28 cellular contexts compared by ENCODE assay signal in genomic region chr4:183909187-183909586, GRCh38. TPM values are rescaled to one million over a fixed set of nuclear protein-coding genes. Genes with fewer than 3 reads are reported as not detected.
"Had no signal": no experiment of that assay in that cellular context is flagged by ENCODE, and none has a peak within 500 bp of the region (broad histone marks: within the 10 kb centered on the region; RNA-seq: fewer than 3 reads in every experiment).

No MANE protein-coding gene starts in this region.

- H3K9ac ChIP-seq: KMS-11 had no signal

- H3K4me3 ChIP-seq: ascending aorta, body of pancreas, SK-N-MC had no signal

- FAIRE-seq: TTC549 had no signal

- H3K36me3 ChIP-seq: ascending aorta had no signal

- H3K36me3 Mint-ChIP-seq: activated CD4-positive, alpha-beta memory T cell treated with anti-CD3 and anti-CD28 coated beads for 36 hours; T-cell had no signal

- H3K4me2 ChIP-seq: KMS-11 had no signal

- H3K9me3 ChIP-seq: ascending aorta, body of pancreas had no signal

- H3K27me3 ChIP-seq: ascending aorta, body of pancreas had no signal

- H3K4me1 ChIP-seq: ascending aorta had no signal

- H3K4me3 Mint-ChIP-seq: activated CD4-positive, alpha-beta memory T cell treated with anti-CD3 and anti-CD28 coated beads for 36 hours; activated CD4-positive, alpha-beta T cell treated with anti-CD3 and anti-CD28 coated beads, Interleukin-2, amount 10 ng/mL, durations not matched to agents 7 days and 5 days; activated naive CD8-positive, alpha-beta T cell treated with anti-CD3 and anti-CD28 coated beads, Interleukin-2, amount 50 U/mL, for 24 hours; activated T-cell treated with anti-CD3 and anti-CD28 coated beads, Interleukin-2, amount 50 U/mL, for 4 hours; T-cell had no signal

- H3K27ac Mint-ChIP-seq: activated CD4-positive, alpha-beta memory T cell treated with anti-CD3 and anti-CD28 coated beads for 36 hours; activated CD4-positive, alpha-beta T cell treated with anti-CD3 and anti-CD28 coated beads, Interleukin-2, amount 10 ng/mL, durations not matched to agents 7 days and 5 days; activated naive CD4-positive, alpha-beta T cell treated with anti-CD3 and anti-CD28 coated beads, Interleukin-2, amount 50 U/mL, for 72 hours; activated naive CD8-positive, alpha-beta T cell treated with anti-CD3 and anti-CD28 coated beads, Interleukin-2, amount 50 U/mL, for 24 hours; T-cell had no signal

- DNase-seq: activated CD4-positive, alpha-beta memory T cell treated with anti-CD3 and anti-CD28 coated beads for 36 hours; activated CD4-positive, alpha-beta T cell treated with anti-CD3 and anti-CD28 coated beads, Interleukin-2, amount 10 ng/mL, durations not matched to agents 7 days and 5 days; activated CD4-positive, CD25-positive, alpha-beta regulatory T cell; activated CD8-positive, alpha-beta memory T cell treated with anti-CD3 and anti-CD28 coated beads for 24 hours; activated effector memory CD4-positive, alpha-beta T cell treated with anti-CD3 and anti-CD28 coated beads, Interleukin-2, amount 50 U/mL, for 16 hours; activated naive CD4-positive, alpha-beta T cell treated with Interleukin-2 at 50 U/mL for 16 hours; activated naive CD8-positive, alpha-beta T cell treated with anti-CD3 and anti-CD28 coated beads, Interleukin-2, amount 50 U/mL, for 24 hours; activated T-cell treated with anti-CD3 and anti-CD28 coated beads, Interleukin-2, amount 50 U/mL, for 4 hours; amniotic stem cell; NCI-H1092; NCI-H1417; NCI-H2029; NCI-H2107; NCI-H345; NCI-H510A; NCI-H526 treated with DMSO at 0.1 percent for 48 hours; NCI-H82; RPMI8226; T-cell; T-helper 2 cell; T1000 had no signal

- H3K27ac ChIP-seq: ascending aorta, body of pancreas, KMS-11, SK-N-MC had no signal

- H3K9me3 Mint-ChIP-seq: activated CD4-positive, alpha-beta memory T cell treated with anti-CD3 and anti-CD28 coated beads for 36 hours; activated CD4-positive, alpha-beta T cell treated with anti-CD3 and anti-CD28 coated beads, Interleukin-2, amount 10 ng/mL, durations not matched to agents 7 days and 5 days; activated naive CD8-positive, alpha-beta T cell treated with anti-CD3 and anti-CD28 coated beads, Interleukin-2, amount 50 U/mL, for 24 hours; activated T-cell treated with anti-CD3 and anti-CD28 coated beads, Interleukin-2, amount 50 U/mL, for 4 hours had no signal

- ATAC-seq: activated naive CD4-positive, alpha-beta T cell treated with anti-CD3 and anti-CD28 coated beads, Interleukin-2, amount 50 U/mL, for 72 hours; activated naive CD8-positive, alpha-beta T cell treated with anti-CD3 and anti-CD28 coated beads, Interleukin-2, amount 50 U/mL, for 24 hours; activated T-cell treated with anti-CD3 and anti-CD28 coated beads, Interleukin-2, amount 50 U/mL, for 4 hours; body of pancreas; Right ventricle myocardium inferior; T-cell had no signal

RNA-seq across cellular contexts. Expression of gene STOX2, which starts 4.1 kb away (rescaled TPM):
- total RNA-seq: activated CD4-positive, alpha-beta memory T cell treated with anti-CD3 and anti-CD28 coated beads for 36 hours; activated CD4-positive, alpha-beta T cell treated with anti-CD3 and anti-CD28 coated beads, Interleukin-2, amount 10 ng/mL, durations not matched to agents 7 days and 5 days; activated naive CD4-positive, alpha-beta T cell treated with anti-CD3 and anti-CD28 coated beads, Interleukin-2, amount 50 U/mL, for 72 hours; activated T-cell treated with anti-CD3 and anti-CD28 coated beads, Interleukin-2, amount 50 U/mL, for 4 hours had no signal
